12 cellular contexts compared by ENCODE assay signal in genomic region chr11:95282337-95282751, GRCh38. TPM values are rescaled to one million over a fixed set of nuclear protein-coding genes. Genes with fewer than 3 reads are reported as not detected.
DNase-seq lines count a peak whose midpoint lies in the region; ATAC-seq and TF ChIP-seq lines count a peak whose summit lies in the region.
"Had no signal": no experiment of that assay in that cellular context is flagged by ENCODE, and none has a peak within 500 bp of the region (broad histone marks: within the 10 kb centered on the region; RNA-seq: fewer than 3 reads in every experiment).

No MANE protein-coding gene starts in this region.

- no peaks in the 10 kb centered on the region for H3K36me3 Mint-ChIP-seq in stimulated activated memory B cell treated with anti-CD40 and anti-IgM and Interleukin-4, amounts not matched to agents 10 μg/mL and 1 μg/mL and 100 μg/mL, for 72 hours
- H3K36me3 Mint-ChIP-seq: natural killer cell had no signal

- H4K5ac ChIP-seq in mesendoderm (ENCODE audit: low read length) = no peak overlapping the region

- no peaks in the 10 kb centered on the region for H3K9me2 ChIP-seq in SK-N-SH

- H3K4me3 ChIP-seq in SK-N-SH (ENCODE audit: low read depth in 2 of 2, low read length in 1 of 2) (no peak overlapping the region), adipocyte (ENCODE audit: low read length) (no peak overlapping the region), mesendoderm (ENCODE audit: low read length) (no peak overlapping the region)
- H3K4me3 ChIP-seq: vagina had no signal

- H3K9me3 ChIP-seq in SK-N-SH (no peaks in the 10 kb centered on the region), adipocyte (ENCODE audit: control insufficient read depth, low read length) (no peaks in the 10 kb centered on the region)
- H3K9me3 ChIP-seq: vagina had no signal

- H2AK5ac ChIP-seq in mesendoderm (ENCODE audit: low read length) = no peak overlapping the region

- H3K4me1 ChIP-seq in SK-N-SH (ENCODE audit: control insufficient read depth in 1 of 2, insufficient read depth in 2 of 2, low read depth in 1 of 2, low read length in 1 of 2) = peaks cover 0 to 5% of the 10 kb centered on the region in 2 experiments; a peak in 1 of 4 replicates
- H3K4me1 ChIP-seq in adipocyte (ENCODE audit: control insufficient read depth, insufficient read depth, low read length) = peaks cover 35% of the 10 kb centered on the region
- peaks cover 1% of the 10 kb centered on the region for H3K4me1 ChIP-seq in mesendoderm (ENCODE audit: control insufficient read depth, low read depth, low read length)
- H3K4me1 ChIP-seq: vagina had no signal

- H3K27ac ChIP-seq in SK-N-SH (ENCODE audit: low read depth in 2 of 2, low read length in 1 of 2) (no peak overlapping the region), mesendoderm (ENCODE audit: low read depth, low read length) (no peak overlapping the region)
- H3K27ac ChIP-seq: vagina had no signal

- H3K27me3 ChIP-seq in SK-N-SH (ENCODE audit: insufficient read depth) (0 out of 2 replicates have a peak, but pooled peaks cover 4% of the 10 kb centered on the region), adipocyte (replicated peaks; ENCODE audit: control insufficient read depth, insufficient read depth, low read length) (no peaks in the 10 kb centered on the region), mesendoderm (ENCODE audit: insufficient read depth, low read length, poor library complexity) (no peaks in the 10 kb centered on the region)
- H3K27me3 ChIP-seq: vagina had no signal

- H3K36me3 ChIP-seq in SK-N-SH (replicated peaks in 1 of 2; ENCODE audit: control insufficient read depth in 1 of 2, insufficient read depth in 2 of 2, low read length in 1 of 2) = no peaks in the 10 kb centered on the region
- H3K36me3 ChIP-seq in adipocyte (ENCODE audit: control insufficient read depth, insufficient read depth, low read length, severe bottlenecking) = no peaks in the 10 kb centered on the region
- no peaks in the 10 kb centered on the region for H3K36me3 ChIP-seq in mesendoderm (ENCODE audit: control insufficient read depth, insufficient read depth, low read length)
- H3K36me3 ChIP-seq: vagina had no signal

- H3K4me3 Mint-ChIP-seq in stimulated activated memory B cell treated with anti-CD40 and anti-IgM and Interleukin-4, amounts not matched to agents 10 μg/mL and 1 μg/mL and 100 μg/mL, for 72 hours = no peak overlapping the region
- H3K4me3 Mint-ChIP-seq: natural killer cell had no signal

- H3K56ac ChIP-seq in mesendoderm (ENCODE audit: low read length) = no peak overlapping the region

- TF ChIP-seq CTCF in SK-N-SH (IDR thresholded peaks at IDR 0.05) = no peak

- H3K27ac Mint-ChIP-seq in stimulated activated memory B cell treated with anti-CD40 and anti-IgM and Interleukin-4, amounts not matched to agents 10 μg/mL and 1 μg/mL and 100 μg/mL, for 72 hours = peak overlapping the region; percentile 97
- H3K27ac Mint-ChIP-seq: natural killer cell had no signal

- no peaks in the 10 kb centered on the region for H4K20me1 ChIP-seq in SK-N-SH (ENCODE audit: insufficient read depth)

- H2BK120ac ChIP-seq in mesendoderm (ENCODE audit: low read depth, low read length) = no peak overlapping the region

- H2AFZ ChIP-seq in SK-N-SH (ENCODE audit: low read depth) = no peak overlapping the region

- H3K79me1 ChIP-seq in mesendoderm (ENCODE audit: low read length) = no peaks in the 10 kb centered on the region

- 43% methylated on average over 3 of the region's 4 CpGs for WGBS in SK-N-SH (ENCODE audit: low lambda C conversion rate)
- no CpG with 5 or more reads among the region's 4 CpGs for WGBS in mesendoderm (ENCODE audit: extremely low coverage, insufficient coverage, low lambda C conversion rate)

- H3K4ac ChIP-seq in mesendoderm (ENCODE audit: low read depth, low read length) = no peak overlapping the region

- H3K9me3 Mint-ChIP-seq in stimulated activated memory B cell treated with anti-CD40 and anti-IgM and Interleukin-4, amounts not matched to agents 10 μg/mL and 1 μg/mL and 100 μg/mL, for 72 hours = no peaks in the 10 kb centered on the region
- H3K9me3 Mint-ChIP-seq: natural killer cell had no signal

- no peak for ATAC-seq in SK-N-SH treated with all-trans-retinoic acid at 6 μM for 48 hours
- no peak for ATAC-seq in stimulated activated memory B cell treated with anti-CD40 and anti-IgM and Interleukin-4, amounts not matched to agents 10 μg/mL and 1 μg/mL and 100 μg/mL, for 72 hours
- ATAC-seq: natural killer cell had no signal

- no peak overlapping the region for H3K9ac ChIP-seq in SK-N-SH
- no peak overlapping the region for H3K9ac ChIP-seq in adipocyte (ENCODE audit: low read length)
- H3K9ac ChIP-seq in mesendoderm (ENCODE audit: low read length) = no peak overlapping the region

- peaks cover 35% of the 10 kb centered on the region for H3K4me1 Mint-ChIP-seq in stimulated activated memory B cell treated with anti-CD40 and anti-IgM and Interleukin-4, amounts not matched to agents 10 μg/mL and 1 μg/mL and 100 μg/mL, for 72 hours
- H3K4me1 Mint-ChIP-seq: natural killer cell had no signal

- POLR2A ChIA-PET in SK-N-SH (lab: Yijun Ruan, JAX) = no interaction called here

- no peak overlapping the region for H3K18ac ChIP-seq in mesendoderm (ENCODE audit: low read length)

- no peak for DNase-seq in SK-N-SH
- DNase-seq in adipocyte (ENCODE audit: low read depth) = peak; percentile 96
- DNase-seq in islet precursor cell = peak; percentile 91
- no peak for DNase-seq in stimulated activated CD4-positive, alpha-beta T cell treated with anti-CD3 and anti-CD28 coated beads, Interleukin-4, amount 100 ng/mL, for 24 hours
- DNase-seq in mesendoderm = no peak
- DNase-seq in NCI-H226 = no peak
- DNase-seq: activated CD4-positive, alpha-beta T cell treated with anti-CD3 and anti-CD28 coated beads for 4 hours; natural killer cell; stimulated activated CD4-positive, alpha-beta T cell treated with anti-CD3 and anti-CD28 coated beads, Interleukin-12 subunit alpha, Interleukin-12 subunit beta, amount 100 ng/mL, for 4 hours had no signal

- no peak for TF ChIP-seq RAD21 in SK-N-SH (IDR thresholded peaks at IDR 0.05; ENCODE audit: low read length)

- TF ChIP-seq EP300 in SK-N-SH (IDR thresholded peaks at IDR 0.05; ENCODE audit: borderline replicate concordance in 1 of 2, low read depth in 1 of 2, low read length in 1 of 2) = no peak

- H3F3A ChIP-seq in SK-N-SH (replicated peaks; ENCODE audit: insufficient read depth) = no peaks in the 10 kb centered on the region

- H3K4me2 ChIP-seq in SK-N-SH (no peak overlapping the region), mesendoderm (ENCODE audit: low read length) (no peak overlapping the region)

- no peaks in the 10 kb centered on the region for H3K79me2 ChIP-seq in SK-N-SH (ENCODE audit: insufficient read depth)
- no peaks in the 10 kb centered on the region for H3K79me2 ChIP-seq in mesendoderm (ENCODE audit: control insufficient read depth, insufficient read depth, low read length)

- no peak overlapping the region for H2BK5ac ChIP-seq in mesendoderm (ENCODE audit: low read length)

- H3K23ac ChIP-seq in mesendoderm (ENCODE audit: low read length) = no peak overlapping the region

- H4K8ac ChIP-seq in mesendoderm (ENCODE audit: low read depth, low read length) = no peak overlapping the region

- no peak overlapping the region for H2BK15ac ChIP-seq in mesendoderm (replicated peaks; ENCODE audit: low read depth)

- H3K27me3 Mint-ChIP-seq in stimulated activated memory B cell treated with anti-CD40 and anti-IgM and Interleukin-4, amounts not matched to agents 10 μg/mL and 1 μg/mL and 100 μg/mL, for 72 hours = no peaks in the 10 kb centered on the region

- CTCF ChIA-PET in SK-N-SH (lab: Yijun Ruan, JAX) = interaction anchor here (0.8 to 1.9 kb wide), 2 partner anchors 14 to 16 kb away, joined by 3 to 8 read pairs; no protein-coding TSS in a partner anchor

TF ChIP-seq in SK-N-SH treated with all-trans-retinoic acid at 6 μM for 48 hours, 23 proteins besides CTCF, POLR2A, EP300 and RAD21:
- TF ChIP-seq ISL1 (CRISPR knock-in tag; IDR thresholded peaks at IDR 0.05) (peak; percentile 19; the same call in 1 of the 2 replicates), PPARA (CRISPR knock-in tag; IDR thresholded peaks at IDR 0.05; ENCODE audit: borderline replicate concordance) (no peak)

TF ChIP-seq in SK-N-SH, 30 proteins besides CTCF, POLR2A, EP300 and RAD21:
- TF ChIP-seq TCF12 (IDR thresholded peaks at IDR 0.05) = no peak
- TF ChIP-seq FOXJ3 (CRISPR knock-in tag; IDR thresholded peaks at IDR 0.05) = no peak
- no peak for TF ChIP-seq NFIC (IDR thresholded peaks at IDR 0.05; ENCODE audit: borderline replicate concordance)

RNA-seq across cellular contexts. Expression of gene SESN3, which starts 51.3 kb away (rescaled TPM):
- 1.7 and 2.2 TPM in 2 replicates for polyA plus RNA-seq in SK-N-SH (2012; rRNA removed)
- 2.9 and 3.4 TPM in 2 replicates for polyA plus RNA-seq in SK-N-SH (2012; cell fraction: cytosol; rRNA removed)
- polyA plus RNA-seq in SK-N-SH (2012; cell fraction: nucleus; rRNA removed) = 1.6 and 2.9 TPM in 2 replicates
- 1.5 TPM for polyA plus RNA-seq in mesendoderm (2013, experiment 1 of 2)
- 1.5 TPM for polyA plus RNA-seq in mesendoderm (2013, experiment 2 of 2)

Comparison
In these comparisons a context has a peak if more than half of its experiments do, and no peak if none do; other contexts are left out.
1. DNase-seq: peak in adipocyte (single experiment) and islet precursor cell (single experiment); none in SK-N-SH (single experiment), stimulated activated CD4-positive, alpha-beta T cell treated with anti-CD3 and anti-CD28 coated beads, Interleukin-4, amount 100 ng/mL, for 24 hours (single experiment), mesendoderm (single experiment) and NCI-H226 (single experiment).